ENCODE assay signal across 1 cellular context in genomic region chr1:31201871-31202270, GRCh38.
TF ChIP-seq lines count a peak whose summit lies in the region.

No MANE protein-coding gene starts in this region.

TF ChIP-seq in GM23338, 12 proteins besides CTCF, POLR2A, EP300 and RAD21 (continued from another document):
- no peak for TF ChIP-seq REST (IDR thresholded peaks at IDR 0.05; ENCODE audit: unreplicated experiment)
- TF ChIP-seq NANOG (IDR thresholded peaks at IDR 0.05; ENCODE audit: borderline replicate concordance), result no peak
- TF ChIP-seq ETS1 (IDR thresholded peaks at IDR 0.05), result no peak
- TF ChIP-seq ZNF114 (CRISPR knock-in tag; IDR thresholded peaks at IDR 0.05), result no peak
- TF ChIP-seq EZH2 (IDR thresholded peaks at IDR 0.05; ENCODE audit: low read depth, unreplicated experiment), result no peak
